In the genomic region with DNA sequence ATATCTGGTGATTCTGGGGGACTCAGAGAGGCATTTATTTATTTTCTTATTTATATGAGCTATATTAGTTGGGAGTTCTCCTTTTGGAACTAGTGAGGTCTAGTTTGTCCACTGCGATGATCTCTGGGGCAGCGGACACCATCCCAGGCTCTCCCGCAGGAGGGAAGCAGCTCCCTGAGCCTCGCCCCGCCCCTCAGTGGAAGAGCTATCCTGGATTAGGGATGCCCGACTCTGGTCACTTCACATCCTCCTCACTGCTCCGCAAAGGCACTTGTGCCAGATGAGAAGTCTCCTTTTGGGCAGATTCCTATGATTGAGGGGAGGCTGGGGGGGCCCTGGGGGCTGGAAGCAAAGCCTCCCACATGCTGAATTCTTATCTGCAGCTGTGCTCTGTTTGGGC, we compare ENCODE assay signal across 22 cellular contexts. TPM values are rescaled to one million over a fixed set of nuclear protein-coding genes. Genes with fewer than 3 reads are reported as not detected.
"Had no signal": no experiment of that assay in that cellular context is flagged by ENCODE, and none has a peak within 500 bp of the region (broad histone marks: within the 10 kb centered on the region; RNA-seq: fewer than 3 reads in every experiment).

No MANE protein-coding gene starts in this region.

- H3K27ac Mint-ChIP-seq: naive B cell, nephron had no signal

- DNase-seq: colonic mucosa; effector CD4-positive, alpha-beta T cell; foreskin melanocyte; left colon; left ventricle myocardium superior; mesenchymal stem cell; naive B cell; sigmoid colon; stimulated activated naive CD4-positive, alpha-beta T cell treated with Interleukin-2 at 50 U/mL for 16 hours; thyroid gland; upper lobe of right lung had no signal

- H3K36me3 ChIP-seq: colonic mucosa, neutrophil, sigmoid colon, suprapubic skin, thyroid gland, upper lobe of right lung, vagina had no signal

- H2AFZ ChIP-seq: hepatocyte had no signal

- H3K4me2 ChIP-seq: hepatocyte had no signal

- H3K4me1 Mint-ChIP-seq: naive B cell had no signal

- H3K27me3 ChIP-seq: colonic mucosa, thyroid gland, vagina had no signal

- H3K4me1 ChIP-seq: colonic mucosa, sigmoid colon, suprapubic skin, upper lobe of right lung, vagina had no signal

- H3K4me3 Mint-ChIP-seq: naive B cell, nephron had no signal

- H3K9me3 Mint-ChIP-seq: naive B cell, nephron had no signal

- H3K9me3 ChIP-seq: colonic mucosa, neutrophil, sigmoid colon, suprapubic skin, thyroid gland, upper lobe of right lung, vagina had no signal

- H3K36me3 Mint-ChIP-seq: naive B cell had no signal

- H3K79me2 ChIP-seq: hepatocyte had no signal

- H3K27ac ChIP-seq: colonic mucosa, hepatocyte, neutrophil, sigmoid colon, skin epidermis, suprapubic skin, thyroid gland, upper lobe of right lung, vagina had no signal

- H3K4me3 ChIP-seq: colonic mucosa, hepatocyte, lung, sigmoid colon, skin epidermis, suprapubic skin, thyroid gland, upper lobe of right lung, vagina had no signal

RNA-seq across cellular contexts. Expression of gene MAS1, which starts 3.6 kb away (rescaled TPM):
- total RNA-seq: colonic mucosa, dermis microvascular lymphatic vessel endothelial cell, hepatocyte, kidney epithelial cell, left colon, left ventricle myocardium superior, pulmonary artery endothelial cell, sigmoid colon, suprapubic skin, thyroid gland, upper lobe of right lung had no signal
- polyA plus RNA-seq: esophagus, hepatocyte had no signal
